8 cellular contexts compared by ENCODE assay signal in genomic region chr4:53653484-53654053, GRCh38.
DNase-seq lines count a peak whose midpoint lies in the region; ATAC-seq, FAIRE-seq and TF ChIP-seq lines count a peak whose summit lies in the region.

No MANE protein-coding gene starts in this region.

- CTCF ChIA-PET in IMR-90 (lab: Yijun Ruan, JAX): interaction anchor here (2.0 kb wide), 1 partner anchor 9 kb away, joined by 4 read pairs; no protein-coding TSS in a partner anchor
- CTCF ChIA-PET in activated CD4-positive, alpha-beta T cell treated with anti-CD3 and anti-CD28 coated beads, Interleukin-2, amount 10 ng/mL, durations not matched to agents 7 days and 5 days (lab: Charles Lee): no interaction called here

- H3K4me1 Mint-ChIP-seq in activated naive CD8-positive, alpha-beta T cell treated with anti-CD3 and anti-CD28 coated beads for 36 hours: peaks cover 9% of the 10 kb centered on the region
- peaks cover 15% of the 10 kb centered on the region for H3K4me1 Mint-ChIP-seq in activated naive CD8-positive, alpha-beta T cell treated with anti-CD3 and anti-CD28 coated beads, Interleukin-2, amount 50 U/mL, for 24 hours
- H3K4me1 Mint-ChIP-seq in activated CD4-positive, alpha-beta T cell treated with anti-CD3 and anti-CD28 coated beads, Interleukin-2, amount 10 ng/mL, durations not matched to agents 7 days and 5 days: no peaks in the 10 kb centered on the region

- H3K27ac ChIP-seq in IMR-90 (ENCODE audit: insufficient read depth, low read length) (no peak overlapping the region), pancreas (peak overlapping the region; percentile 70 to 82 (median 76))

- no peaks in the 10 kb centered on the region for H3K9me3 Mint-ChIP-seq in activated naive CD8-positive, alpha-beta T cell treated with anti-CD3 and anti-CD28 coated beads for 36 hours
- H3K9me3 Mint-ChIP-seq in activated naive CD8-positive, alpha-beta T cell treated with anti-CD3 and anti-CD28 coated beads, Interleukin-2, amount 50 U/mL, for 24 hours: no peaks in the 10 kb centered on the region
- no peaks in the 10 kb centered on the region for H3K9me3 Mint-ChIP-seq in activated CD4-positive, alpha-beta T cell treated with anti-CD3 and anti-CD28 coated beads, Interleukin-2, amount 10 ng/mL, durations not matched to agents 7 days and 5 days

- peak overlapping the region; percentile 73 for H2BK120ac ChIP-seq in IMR-90 (ENCODE audit: low read depth, low read length)

- H3K4me2 ChIP-seq in IMR-90 (ENCODE audit: low read depth, low read length): no peak overlapping the region

- no peaks in the 10 kb centered on the region for H3K79me1 ChIP-seq in IMR-90 (ENCODE audit: low read depth in 1 of 2, low read length in 2 of 2)

- H3K18ac ChIP-seq in IMR-90 (ENCODE audit: low read depth, low read length): no peak overlapping the region

- H3K4me3 Mint-ChIP-seq in activated naive CD8-positive, alpha-beta T cell treated with anti-CD3 and anti-CD28 coated beads for 36 hours: no peak overlapping the region
- no peak overlapping the region for H3K4me3 Mint-ChIP-seq in activated naive CD8-positive, alpha-beta T cell treated with anti-CD3 and anti-CD28 coated beads, Interleukin-2, amount 50 U/mL, for 24 hours
- no peak overlapping the region for H3K4me3 Mint-ChIP-seq in activated CD4-positive, alpha-beta T cell treated with anti-CD3 and anti-CD28 coated beads, Interleukin-2, amount 10 ng/mL, durations not matched to agents 7 days and 5 days

- peaks cover 4% of the 10 kb centered on the region for H3K9me1 ChIP-seq in IMR-90 (ENCODE audit: insufficient read depth, low read length)

- H3K27ac Mint-ChIP-seq in activated naive CD8-positive, alpha-beta T cell treated with anti-CD3 and anti-CD28 coated beads for 36 hours: peak overlapping the region; percentile 69
- H3K27ac Mint-ChIP-seq in activated naive CD8-positive, alpha-beta T cell treated with anti-CD3 and anti-CD28 coated beads, Interleukin-2, amount 50 U/mL, for 24 hours: no peak overlapping the region
- H3K27ac Mint-ChIP-seq in activated CD4-positive, alpha-beta T cell treated with anti-CD3 and anti-CD28 coated beads, Interleukin-2, amount 10 ng/mL, durations not matched to agents 7 days and 5 days: no peak overlapping the region

- H3K36me3 Mint-ChIP-seq in activated naive CD8-positive, alpha-beta T cell treated with anti-CD3 and anti-CD28 coated beads for 36 hours: no peaks in the 10 kb centered on the region
- H3K36me3 Mint-ChIP-seq in activated naive CD8-positive, alpha-beta T cell treated with anti-CD3 and anti-CD28 coated beads, Interleukin-2, amount 50 U/mL, for 24 hours (ENCODE audit: low read depth): no peaks in the 10 kb centered on the region
- H3K36me3 Mint-ChIP-seq in activated CD4-positive, alpha-beta T cell treated with anti-CD3 and anti-CD28 coated beads, Interleukin-2, amount 10 ng/mL, durations not matched to agents 7 days and 5 days (ENCODE audit: low read depth): no peaks in the 10 kb centered on the region

- no peak for DNase-seq in activated naive CD8-positive, alpha-beta T cell treated with anti-CD3 and anti-CD28 coated beads for 36 hours
- DNase-seq in activated naive CD8-positive, alpha-beta T cell treated with anti-CD3 and anti-CD28 coated beads, Interleukin-2, amount 50 U/mL, for 24 hours: no peak
- DNase-seq in IMR-90 (peak; percentile 5), astrocyte of the hippocampus (ENCODE audit: low read depth, low spot score) (peak; percentile 39), pancreas (peak in 5 of 6 donors; percentile 60 to 74 (median 64)), mesenteric fat pad (ENCODE audit: low spot score) (no peak), AG08396 (ENCODE audit: low spot score) (no peak)
- DNase-seq in activated CD4-positive, alpha-beta T cell treated with anti-CD3 and anti-CD28 coated beads, Interleukin-2, amount 10 ng/mL, durations not matched to agents 7 days and 5 days: no peak

- WGBS in IMR-90 (ENCODE audit: extremely low coverage in 2 of 2, insufficient read length in 1 of 2), 2 experiments: 70% methylated on average over 2 of the region's 6 CpGs; no CpG with 5 or more reads in 1 of the 2 experiments
- WGBS in pancreas, 2 donors: 39 to 43% methylated on average over 6 of the region's 6 CpGs

- H3K4me1 ChIP-seq in IMR-90 (ENCODE audit: control insufficient read depth, insufficient read depth, low read length): peaks cover 12% of the 10 kb centered on the region
- peaks cover 8 to 23% (median 20%) of the 10 kb centered on the region in 3 donors for H3K4me1 ChIP-seq in pancreas

- H3K14ac ChIP-seq in IMR-90 (replicated peaks; ENCODE audit: low read depth, low read length): peak overlapping the region; percentile 43; the same call in 1 of the 2 replicates

- H2BK5ac ChIP-seq in IMR-90 (ENCODE audit: low read depth, low read length, poor library complexity, severe bottlenecking): no peak overlapping the region

- H3K36me3 ChIP-seq in IMR-90 (ENCODE audit: control insufficient read depth, insufficient read depth, low read length) (no peaks in the 10 kb centered on the region), pancreas (no peaks in the 10 kb centered on the region)

- H3K23ac ChIP-seq in IMR-90 (ENCODE audit: low read depth, low read length): no peak overlapping the region

- peaks cover 12% of the 10 kb centered on the region for H3K27me3 Mint-ChIP-seq in activated naive CD8-positive, alpha-beta T cell treated with anti-CD3 and anti-CD28 coated beads for 36 hours
- peaks cover 4% of the 10 kb centered on the region for H3K27me3 Mint-ChIP-seq in activated naive CD8-positive, alpha-beta T cell treated with anti-CD3 and anti-CD28 coated beads, Interleukin-2, amount 50 U/mL, for 24 hours
- H3K27me3 Mint-ChIP-seq in activated CD4-positive, alpha-beta T cell treated with anti-CD3 and anti-CD28 coated beads, Interleukin-2, amount 10 ng/mL, durations not matched to agents 7 days and 5 days: peaks cover 2% of the 10 kb centered on the region

- peak overlapping the region; percentile 44 for H2BK20ac ChIP-seq in IMR-90 (ENCODE audit: low read depth, low read length)

- no peak overlapping the region for H4K5ac ChIP-seq in IMR-90 (ENCODE audit: low read depth, low read length)

- dilution Hi-C loops in IMR-90 (cut with HindIII; ENCODE audit: low sequenced_read_pairs, unreplicated experiment): no loop called here

- intact Hi-C loops in IMR-90 (cut with micrococcal nuclease) (no loop called here), pancreas (cut with DNase I) (no loop called here)

- H2AFZ ChIP-seq in IMR-90 (replicated peaks; ENCODE audit: low read length, poor library complexity): no peak overlapping the region

- H3K9ac ChIP-seq in IMR-90 (ENCODE audit: low read depth, low read length): no peak overlapping the region

- FAIRE-seq in pancreas (lab: Jason Lieb, UNC): no peak

- no peak overlapping the region for H2AK9ac ChIP-seq in IMR-90 (replicated peaks; ENCODE audit: low read depth, low read length, poor library complexity)

- in situ Hi-C loops in IMR-90 (cut with MboI; ENCODE audit: low sequenced_read_pairs): no loop called here

- no peak for ATAC-seq in activated naive CD8-positive, alpha-beta T cell treated with anti-CD3 and anti-CD28 coated beads, Interleukin-2, amount 50 U/mL, for 24 hours
- ATAC-seq in IMR-90 (ENCODE audit: low read depth): no peak
- ATAC-seq in pancreas: peak; percentile 87 to 92 (median 90)

- H3K4ac ChIP-seq in IMR-90 (ENCODE audit: low read depth, low read length): no peak overlapping the region

- peak overlapping the region in 1 of 2 experiments; percentile 7; a peak in 1 of 4 replicates for H4K8ac ChIP-seq in IMR-90 (ENCODE audit: low read depth in 2 of 2, low read length in 2 of 2)

- 0 out of 2 replicates have a peak overlapping the region, but pooled peaks have one; percentile 14 for H4K91ac ChIP-seq in IMR-90 (ENCODE audit: insufficient read depth, low read depth, low read length)

- no peaks in the 10 kb centered on the region for H4K20me1 ChIP-seq in IMR-90 (ENCODE audit: insufficient read depth, low read length)

- H3K27me3 ChIP-seq in IMR-90 (ENCODE audit: control insufficient read depth, insufficient read depth, low read length): no peaks in the 10 kb centered on the region
- no peaks in the 10 kb centered on the region for H3K27me3 ChIP-seq in pancreas

- H2BK15ac ChIP-seq in IMR-90 (ENCODE audit: low read depth, low read length): no peak overlapping the region

- H3K56ac ChIP-seq in IMR-90 (ENCODE audit: extremely low read depth, insufficient read depth, low read length): no peak overlapping the region

- no peak for TF ChIP-seq POLR2A in IMR-90 (IDR thresholded peaks at IDR 0.05; ENCODE audit: low read depth, low read length)

- H2AK5ac ChIP-seq in IMR-90 (ENCODE audit: low read depth, low read length): peak overlapping the region; percentile 15; the same call in 1 of the 2 replicates

- POLR2A ChIA-PET in IMR-90 (lab: Charles Lee; ENCODE audit: unreplicated experiment): no interaction called here
- POLR2A ChIA-PET in activated CD4-positive, alpha-beta T cell treated with anti-CD3 and anti-CD28 coated beads, Interleukin-2, amount 10 ng/mL, durations not matched to agents 7 days and 5 days (lab: Charles Lee): no interaction called here

- H3K4me3 ChIP-seq in IMR-90 (ENCODE audit: insufficient read depth, low read depth, low read length): no peak overlapping the region
- no peak overlapping the region for H3K4me3 ChIP-seq in pancreas

- H3K9me3 ChIP-seq in IMR-90 (ENCODE audit: control insufficient read depth, insufficient read depth, low read length): no peaks in the 10 kb centered on the region
- H3K9me3 ChIP-seq in pancreas: no peaks in the 10 kb centered on the region

- no peak for TF ChIP-seq CTCF in IMR-90 (conservative IDR thresholded peaks at IDR 0.05; ENCODE audit: low read depth, low read length)
- TF ChIP-seq CTCF in pancreas (IDR thresholded peaks at IDR 0.05): no peak

- no peak for TF ChIP-seq RAD21 in IMR-90 (IDR thresholded peaks at IDR 0.05; ENCODE audit: low read length)

- BruUV-seq in IMR-90 (replicated peaks; lab: Mats Ljungman, UMichigan): no TSS peak

TF ChIP-seq in IMR-90, 13 proteins besides CTCF, POLR2A, EP300 and RAD21 (continues in another document):
- no peak for TF ChIP-seq ELK1 (IDR thresholded peaks at IDR 0.05; ENCODE audit: borderline replicate concordance, low read depth, low read length)

Comparison
In these comparisons a context has a peak if more than half of its experiments do, and no peak if none do; other contexts are left out.
1. DNase-seq: peak in IMR-90 (single experiment), astrocyte of the hippocampus (single experiment) and pancreas (5 of 6); none in activated naive CD8-positive, alpha-beta T cell treated with anti-CD3 and anti-CD28 coated beads for 36 hours (single experiment), activated naive CD8-positive, alpha-beta T cell treated with anti-CD3 and anti-CD28 coated beads, Interleukin-2, amount 50 U/mL, for 24 hours (single experiment), activated CD4-positive, alpha-beta T cell treated with anti-CD3 and anti-CD28 coated beads, Interleukin-2, amount 10 ng/mL, durations not matched to agents 7 days and 5 days (single experiment), mesenteric fat pad (single experiment) and AG08396 (single experiment).
2. ATAC-seq: peak in pancreas (4 of 4); none in activated naive CD8-positive, alpha-beta T cell treated with anti-CD3 and anti-CD28 coated beads, Interleukin-2, amount 50 U/mL, for 24 hours (single experiment) and IMR-90 (single experiment).